Comparison of ENCODE assay signal across 8 cellular contexts in the genomic region with DNA sequence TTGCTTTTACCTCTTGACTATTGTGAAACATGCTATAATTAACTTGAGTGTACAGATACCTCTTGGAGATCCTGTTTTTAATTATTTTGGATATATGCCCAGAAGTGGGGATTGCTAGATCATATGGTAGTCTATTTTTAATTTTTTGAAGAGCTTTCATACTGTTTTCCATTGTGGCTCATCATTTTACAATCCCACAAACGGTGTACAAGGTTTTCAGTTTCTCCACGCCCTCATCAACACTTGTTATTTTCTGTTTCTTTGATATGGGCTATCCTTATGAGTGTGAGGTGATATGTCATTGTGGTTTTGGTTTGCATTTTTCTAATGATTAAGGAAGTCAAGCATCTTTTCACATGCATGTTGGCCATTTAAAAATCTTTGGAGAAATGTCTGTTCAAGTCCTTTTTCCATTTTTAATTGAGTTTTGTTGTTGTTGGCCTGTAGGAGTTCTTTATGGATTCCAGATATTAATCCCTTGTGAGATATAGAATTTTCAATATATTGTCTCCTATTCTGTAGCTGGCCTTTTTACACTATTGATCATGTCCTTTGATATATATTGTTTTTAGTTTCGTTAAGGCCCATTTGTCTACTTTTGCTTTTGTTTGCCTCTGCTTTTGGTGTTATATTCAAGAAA. TPM values are rescaled to one million over a fixed set of nuclear protein-coding genes. Genes with fewer than 3 reads are reported as not detected.
A peak's percentile ranks its signal among the peaks of the same experiment; 100 is the strongest.
DNase-seq lines count a peak whose midpoint lies in the region; ATAC-seq and TF ChIP-seq lines count a peak whose summit lies in the region.

No MANE protein-coding gene starts in this region.

- peak; percentile 79 for ATAC-seq in HG02870 (IDR thresholded peaks at IDR 0.05; ENCODE audit: unreplicated experiment)

- no peaks in the 10 kb centered on the region for H3K27me3 ChIP-seq in BE2C

- TF ChIP-seq CTCF in fibroblast of mammary gland (conservative IDR thresholded peaks at IDR 0.05; ENCODE audit: control insufficient read depth, insufficient read depth, low read depth, low read length) (no peak), BE2C (IDR thresholded peaks at IDR 0.05; ENCODE audit: low read depth, low read length) (no peak)

- H3K36me3 ChIP-seq in BE2C = peaks cover 10% of the 10 kb centered on the region

- peaks cover 63% of the 10 kb centered on the region for H3K4me1 Mint-ChIP-seq in activated CD4-positive, alpha-beta T cell treated with anti-CD3 and anti-CD28 coated beads, Interleukin-2, amount 10 ng/mL, durations not matched to agents 24 days and 14 days

- H3K4me1 ChIP-seq in BE2C = no peaks in the 10 kb centered on the region

- H3K4me3 Mint-ChIP-seq in activated CD4-positive, alpha-beta T cell treated with anti-CD3 and anti-CD28 coated beads, Interleukin-2, amount 10 ng/mL, durations not matched to agents 24 days and 14 days = peak overlapping the region; percentile 59

- H3K27me3 Mint-ChIP-seq in activated CD4-positive, alpha-beta T cell treated with anti-CD3 and anti-CD28 coated beads, Interleukin-2, amount 10 ng/mL, durations not matched to agents 24 days and 14 days = no peaks in the 10 kb centered on the region

- H3K9me3 ChIP-seq in BE2C = no peaks in the 10 kb centered on the region

- H3K4me3 ChIP-seq in fibroblast of mammary gland (ENCODE audit: control insufficient read depth, low read depth, low read length) (no peak overlapping the region), BE2C (ENCODE audit: low read depth, low read length) (no peak overlapping the region)

- DNase-seq in activated CD4-positive, alpha-beta T cell treated with anti-CD3 and anti-CD28 coated beads, Interleukin-2, amount 10 ng/mL, durations not matched to agents 24 days and 14 days = peak; percentile 79
- no peak for DNase-seq in activated CD4-positive, alpha-beta T cell treated with anti-CD3 and anti-CD28 coated beads, Interleukin-2, amount 50 U/mL, for 4 hours
- peak; percentile 86 for DNase-seq in NCI-H2196 treated with DMSO at 0.1 percent for 48 hours (lab: John Stamatoyannopoulos, UW; ENCODE audit: unreplicated experiment)
- peak; percentile 72 for DNase-seq in fibroblast of mammary gland (ENCODE audit: low read depth)
- DNase-seq in BE2C = no peak
- DNase-seq in pons (ENCODE audit: low spot score) = no peak
- DNase-seq in putamen (ENCODE audit: low spot score) = no peak

- H3K27ac Mint-ChIP-seq in activated CD4-positive, alpha-beta T cell treated with anti-CD3 and anti-CD28 coated beads, Interleukin-2, amount 10 ng/mL, durations not matched to agents 24 days and 14 days = peak overlapping the region; percentile 86

- peaks cover 93% of the 10 kb centered on the region for H3K36me3 Mint-ChIP-seq in activated CD4-positive, alpha-beta T cell treated with anti-CD3 and anti-CD28 coated beads, Interleukin-2, amount 10 ng/mL, durations not matched to agents 24 days and 14 days (ENCODE audit: low read depth)

- peaks cover 32% of the 10 kb centered on the region for H3K9me3 Mint-ChIP-seq in activated CD4-positive, alpha-beta T cell treated with anti-CD3 and anti-CD28 coated beads, Interleukin-2, amount 10 ng/mL, durations not matched to agents 24 days and 14 days

- intact Hi-C loops in activated CD4-positive, alpha-beta T cell treated with anti-CD3 and anti-CD28 coated beads, Interleukin-2, amount 10 ng/mL, durations not matched to agents 24 days and 14 days (cut with micrococcal nuclease) = loop anchor here (1.0 to 10.0 kb wide), 6 partner anchors 8 to 1246 kb away; a partner anchor contains a TSS

RNA-seq across cellular contexts. Expression of a gene that starts 7.5 kb away (rescaled TPM):
- total RNA-seq in activated CD4-positive, alpha-beta T cell treated with anti-CD3 and anti-CD28 coated beads, Interleukin-2, amount 10 ng/mL, durations not matched to agents 24 days and 14 days = 146 and 151 TPM in 2 replicates
- 44.2 TPM for polyA plus RNA-seq in BE2C (2012; ENCODE audit: insufficient read depth, insufficient read length, low read depth)

Comparison
In these comparisons a context has a peak if more than half of its experiments do, and no peak if none do; other contexts are left out.
1. DNase-seq: peak in activated CD4-positive, alpha-beta T cell treated with anti-CD3 and anti-CD28 coated beads, Interleukin-2, amount 10 ng/mL, durations not matched to agents 24 days and 14 days (single experiment), NCI-H2196 treated with DMSO at 0.1 percent for 48 hours (single experiment) and fibroblast of mammary gland (single experiment); none in activated CD4-positive, alpha-beta T cell treated with anti-CD3 and anti-CD28 coated beads, Interleukin-2, amount 50 U/mL, for 4 hours (0 of 2), BE2C (single experiment), pons (single experiment) and putamen (single experiment).